In the genomic region with DNA sequence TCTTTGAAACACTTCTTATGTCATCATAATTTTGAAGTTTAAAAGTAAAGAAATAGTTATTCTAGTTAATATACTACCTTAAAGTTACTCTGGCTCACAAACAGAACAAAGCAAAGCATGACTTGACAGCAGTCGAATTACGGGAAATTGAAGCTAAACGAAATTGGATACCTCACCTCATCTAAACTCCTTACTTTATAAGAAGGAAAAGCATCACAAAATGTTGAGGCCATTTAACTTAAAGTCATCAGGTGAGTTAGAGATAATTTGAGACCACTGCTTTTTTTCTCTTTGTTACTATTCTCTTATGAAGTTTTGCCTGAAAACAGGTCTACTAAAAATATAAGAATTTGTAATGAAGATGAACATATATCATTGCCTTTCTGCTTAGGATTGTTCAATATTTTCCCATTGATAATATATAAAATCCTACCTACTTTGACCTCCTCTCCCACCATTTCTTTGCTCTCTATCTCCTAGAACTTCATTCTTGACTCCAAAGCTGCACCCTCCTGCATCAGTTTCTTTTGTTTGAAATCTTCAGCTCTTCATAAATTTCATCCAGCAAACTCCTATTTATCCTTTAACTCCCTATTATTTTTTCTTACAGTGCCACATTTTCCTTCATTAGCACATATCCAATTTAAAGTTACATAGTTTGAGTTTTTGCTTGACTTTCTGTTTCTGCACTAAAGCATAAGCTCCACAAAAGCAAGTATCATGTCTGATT, we compare ENCODE assay signal across 15 cellular contexts.
DNase-seq lines count a peak whose midpoint lies in the region; ATAC-seq and TF ChIP-seq lines count a peak whose summit lies in the region.
"Had no signal": no experiment of that assay in that cellular context is flagged by ENCODE, and none has a peak within 500 bp of the region (broad histone marks: within the 10 kb centered on the region; RNA-seq: fewer than 3 reads in every experiment).

No MANE protein-coding gene starts in this region.

- H3K4me3 ChIP-seq in SK-N-SH (ENCODE audit: low read depth in 2 of 2, low read length in 1 of 2): peak overlapping the region in 1 of 2 experiments; percentile 39; a peak in 3 of 4 replicates
- no peak overlapping the region for H3K4me3 ChIP-seq in HEK293 (ENCODE audit: low read depth, low read length)
- no peak overlapping the region for H3K4me3 ChIP-seq in endodermal cell (ENCODE audit: low read length)

- H4K20me1 ChIP-seq in SK-N-SH (ENCODE audit: insufficient read depth): no peaks in the 10 kb centered on the region

- H3K4me1 ChIP-seq in SK-N-SH (ENCODE audit: control insufficient read depth in 1 of 2, insufficient read depth in 2 of 2, low read depth in 1 of 2, low read length in 1 of 2) (no peaks in the 10 kb centered on the region; a peak in 1 of 4 replicates), HEK293 (ENCODE audit: control insufficient read depth, insufficient read depth, low read length) (peaks cover 2% of the 10 kb centered on the region; the same call in 1 of the 2 replicates), endodermal cell (ENCODE audit: control insufficient read depth, insufficient read depth, low read length) (no peaks in the 10 kb centered on the region)

- no peak for DNase-seq in SK-N-SH
- no peak for DNase-seq in endodermal cell
- no peak for DNase-seq in osteocyte (ENCODE audit: extremely low spot score, unreplicated experiment)
- DNase-seq in amygdala (lab: John Stamatoyannopoulos, UW): no peak
- DNase-seq in NK-92 (lab: John Stamatoyannopoulos, UW; ENCODE audit: unreplicated experiment): no peak
- DNase-seq in activated CD4-positive, CD25-positive, alpha-beta regulatory T cell (lab: John Stamatoyannopoulos, UW): no peak
- DNase-seq: DMS153, foreskin melanocyte, naive B cell, NCI-H1930, small intestine had no signal

- TF ChIP-seq CTCF in SK-N-SH (IDR thresholded peaks at IDR 0.05): no peak
- TF ChIP-seq CTCF in HEK293 (tag by site-specific recombination; IDR thresholded peaks at IDR 0.05): no peak
- no peak for TF ChIP-seq CTCF in endodermal cell (conservative IDR thresholded peaks at IDR 0.05)
- no peak for TF ChIP-seq CTCF in osteocyte (IDR thresholded peaks at IDR 0.05)

- no peak overlapping the region for H3K9ac ChIP-seq in SK-N-SH
- no peak overlapping the region for H3K9ac ChIP-seq in endodermal cell (ENCODE audit: extremely low read depth, low read length, poor library complexity, severe bottlenecking)
- H3K9ac ChIP-seq: KMS-11 had no signal

- H3K27me3 Mint-ChIP-seq in endodermal cell (ENCODE audit: insufficient read depth) (peaks cover 61% of the 10 kb centered on the region), osteocyte (ENCODE audit: unreplicated experiment) (peaks cover 34% of the 10 kb centered on the region)

- H3K4me1 Mint-ChIP-seq in endodermal cell: no peaks in the 10 kb centered on the region
- H3K4me1 Mint-ChIP-seq in osteocyte (ENCODE audit: unreplicated experiment): peaks cover 6% of the 10 kb centered on the region

- no peak for ATAC-seq in SK-N-SH treated with all-trans-retinoic acid at 6 μM for 48 hours

- CTCF ChIA-PET in SK-N-SH (lab: Yijun Ruan, JAX) (no interaction called here), HEK293 (lab: Yijun Ruan, JAX) (no interaction called here)

- POLR2A ChIA-PET in SK-N-SH (lab: Yijun Ruan, JAX) (no interaction called here), HEK293 (lab: Yijun Ruan, JAX) (no interaction called here)

- peaks cover 8% of the 10 kb centered on the region for H3F3A ChIP-seq in SK-N-SH (replicated peaks; ENCODE audit: insufficient read depth)

- WGBS in SK-N-SH (ENCODE audit: low lambda C conversion rate): 53% methylated on average over 3 of the region's 3 CpGs
- WGBS in endodermal cell (ENCODE audit: insufficient coverage in 1 of 2, insufficient read length in 1 of 2), 2 experiments: 80% methylated on average over 3 of the region's 3 CpGs; no CpG with 5 or more reads in 1 of the 2 experiments

- H3K4me3 Mint-ChIP-seq in endodermal cell: peak overlapping the region; percentile 42
- H3K4me3 Mint-ChIP-seq in osteocyte (ENCODE audit: unreplicated experiment): peak overlapping the region; percentile 64
- H3K4me3 Mint-ChIP-seq: dendritic cell treated with granulocyte-macrophage colony-stimulating factor and Interleukin-4, amounts not matched to agents 40 ng/mL and 50 ng/mL, for 4 days had no signal

- no peak for TF ChIP-seq EP300 in SK-N-SH (IDR thresholded peaks at IDR 0.05; ENCODE audit: borderline replicate concordance in 1 of 2, low read depth in 1 of 2, low read length in 1 of 2)

- H3K27me3 ChIP-seq in SK-N-SH (ENCODE audit: insufficient read depth) (peaks cover 11% of the 10 kb centered on the region; the same call in 1 of the 2 replicates), endodermal cell (ENCODE audit: control insufficient read depth, insufficient read depth, low read length, poor library complexity, severe bottlenecking) (peaks cover 66% of the 10 kb centered on the region)

- H3K9me2 ChIP-seq in SK-N-SH: no peaks in the 10 kb centered on the region

- peak overlapping the region in 1 of 2 experiments; percentile 43; a peak in 1 of 4 replicates for H3K27ac ChIP-seq in SK-N-SH (ENCODE audit: low read depth in 2 of 2, low read length in 1 of 2)
- H3K27ac ChIP-seq in HEK293 (ENCODE audit: extremely low read depth, low read depth, low read length): no peak overlapping the region
- H3K27ac ChIP-seq in endodermal cell (ENCODE audit: low read depth, low read length): no peak overlapping the region
- H3K27ac ChIP-seq: KMS-11 had no signal

- H3K79me2 ChIP-seq in SK-N-SH (ENCODE audit: insufficient read depth): no peaks in the 10 kb centered on the region

- H3K36me3 ChIP-seq in SK-N-SH (replicated peaks in 1 of 2; ENCODE audit: control insufficient read depth in 1 of 2, insufficient read depth in 2 of 2, low read length in 1 of 2): no peaks in the 10 kb centered on the region
- no peaks in the 10 kb centered on the region for H3K36me3 ChIP-seq in HEK293 (ENCODE audit: control insufficient read depth in 2 of 2, insufficient read depth in 1 of 2, low read length in 2 of 2)
- H3K36me3 ChIP-seq in endodermal cell (ENCODE audit: control insufficient read depth, insufficient read depth, low read length): no peaks in the 10 kb centered on the region

- peaks cover 13% of the 10 kb centered on the region for H3K9me3 Mint-ChIP-seq in endodermal cell
- peaks cover 10% of the 10 kb centered on the region for H3K9me3 Mint-ChIP-seq in osteocyte (ENCODE audit: unreplicated experiment)

- H3K36me3 Mint-ChIP-seq in endodermal cell (ENCODE audit: low read depth) (no peaks in the 10 kb centered on the region), osteocyte (ENCODE audit: unreplicated experiment) (no peaks in the 10 kb centered on the region)
- H3K36me3 Mint-ChIP-seq: naive B cell had no signal

- 0 out of 2 replicates have a peak overlapping the region, but pooled peaks have one; percentile 82 for H2AFZ ChIP-seq in SK-N-SH (ENCODE audit: low read depth)

- no peak overlapping the region for H3K27ac Mint-ChIP-seq in endodermal cell
- no peak overlapping the region for H3K27ac Mint-ChIP-seq in osteocyte (ENCODE audit: unreplicated experiment)
- H3K27ac Mint-ChIP-seq: dendritic cell treated with granulocyte-macrophage colony-stimulating factor and Interleukin-4, amounts not matched to agents 40 ng/mL and 50 ng/mL, for 4 days; naive B cell had no signal

- no peak for TF ChIP-seq RAD21 in SK-N-SH (IDR thresholded peaks at IDR 0.05; ENCODE audit: low read length)

- H3K9me3 ChIP-seq in SK-N-SH (peaks cover under 1% of the 10 kb centered on the region; the same call in 1 of the 2 replicates), HEK293 (ENCODE audit: control insufficient read depth, insufficient read depth, low read depth, low read length) (no peaks in the 10 kb centered on the region), endodermal cell (ENCODE audit: control insufficient read depth, low read length) (no peaks in the 10 kb centered on the region)

- peak overlapping the region; percentile 65 for H3K4me2 ChIP-seq in SK-N-SH
- H3K4me2 ChIP-seq: KMS-11 had no signal

TF ChIP-seq in SK-N-SH, 30 proteins besides CTCF, POLR2A, EP300 and RAD21 (continues in another document):
- TF ChIP-seq, protein P1, sequence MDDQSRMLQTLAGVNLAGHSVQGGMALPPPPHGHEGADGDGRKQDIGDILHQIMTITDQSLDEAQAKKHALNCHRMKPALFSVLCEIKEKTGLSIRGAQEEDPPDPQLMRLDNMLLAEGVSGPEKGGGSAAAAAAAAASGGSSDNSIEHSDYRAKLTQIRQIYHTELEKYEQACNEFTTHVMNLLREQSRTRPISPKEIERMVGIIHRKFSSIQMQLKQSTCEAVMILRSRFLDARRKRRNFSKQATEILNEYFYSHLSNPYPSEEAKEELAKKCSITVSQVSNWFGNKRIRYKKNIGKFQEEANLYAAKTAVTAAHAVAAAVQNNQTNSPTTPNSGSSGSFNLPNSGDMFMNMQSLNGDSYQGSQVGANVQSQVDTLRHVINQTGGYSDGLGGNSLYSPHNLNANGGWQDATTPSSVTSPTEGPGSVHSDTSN (IDR thresholded peaks at IDR 0.05): no peak
- TF ChIP-seq YY1 (IDR thresholded peaks at IDR 0.05; ENCODE audit: low read depth): no peak

TF ChIP-seq in SK-N-SH treated with all-trans-retinoic acid at 6 μM for 48 hours, 23 proteins besides CTCF, POLR2A, EP300 and RAD21:
- TF ChIP-seq GLIS3 (CRISPR knock-in tag; IDR thresholded peaks at IDR 0.05) (no peak), ZC3H10 (CRISPR knock-in tag; IDR thresholded peaks at IDR 0.05) (no peak), ZNF70 (CRISPR knock-in tag; IDR thresholded peaks at IDR 0.05) (no peak), SNAI2 (CRISPR knock-in tag; IDR thresholded peaks at IDR 0.05) (no peak), CSDC2 (CRISPR knock-in tag; IDR thresholded peaks at IDR 0.05) (no peak), ARNTL (CRISPR knock-in tag; IDR thresholded peaks at IDR 0.05; ENCODE audit: borderline replicate concordance, low read depth) (no peak), PPARA (CRISPR knock-in tag; IDR thresholded peaks at IDR 0.05; ENCODE audit: borderline replicate concordance) (no peak), ZFP30 (CRISPR knock-in tag; IDR thresholded peaks at IDR 0.05) (no peak), ESRRG (CRISPR knock-in tag; IDR thresholded peaks at IDR 0.05) (no peak), ZNF565 (CRISPR knock-in tag; conservative IDR thresholded peaks at IDR 0.05; ENCODE audit: low read depth) (no peak)

TF ChIP-seq in HEK293, 187 proteins besides CTCF, POLR2A, EP300 and RAD21 (continues in another document):
- TF ChIP-seq, protein P2, sequence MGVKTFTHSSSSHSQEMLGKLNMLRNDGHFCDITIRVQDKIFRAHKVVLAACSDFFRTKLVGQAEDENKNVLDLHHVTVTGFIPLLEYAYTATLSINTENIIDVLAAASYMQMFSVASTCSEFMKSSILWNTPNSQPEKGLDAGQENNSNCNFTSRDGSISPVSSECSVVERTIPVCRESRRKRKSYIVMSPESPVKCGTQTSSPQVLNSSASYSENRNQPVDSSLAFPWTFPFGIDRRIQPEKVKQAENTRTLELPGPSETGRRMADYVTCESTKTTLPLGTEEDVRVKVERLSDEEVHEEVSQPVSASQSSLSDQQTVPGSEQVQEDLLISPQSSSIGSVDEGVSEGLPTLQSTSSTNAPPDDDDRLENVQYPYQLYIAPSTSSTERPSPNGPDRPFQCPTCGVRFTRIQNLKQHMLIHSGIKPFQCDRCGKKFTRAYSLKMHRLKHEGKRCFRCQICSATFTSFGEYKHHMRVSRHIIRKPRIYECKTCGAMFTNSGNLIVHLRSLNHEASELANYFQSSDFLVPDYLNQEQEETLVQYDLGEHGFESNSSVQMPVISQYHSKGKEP (tag by site-specific recombination; IDR thresholded peaks at IDR 0.05): no peak
- TF ChIP-seq ZNF214 (tag by site-specific recombination; IDR thresholded peaks at IDR 0.05; ENCODE audit: borderline replicate concordance): no peak
